In genomic region chr18:61929881-61930640, GRCh38 we compare ENCODE assay signal across 27 cellular contexts. TPM values are rescaled to one million over a fixed set of nuclear protein-coding genes. Genes with fewer than 3 reads are reported as not detected.
DNase-seq lines count a peak whose midpoint lies in the region; ATAC-seq, FAIRE-seq and TF ChIP-seq lines count a peak whose summit lies in the region.
"Had no signal": no experiment of that assay in that cellular context is flagged by ENCODE, and none has a peak within 500 bp of the region (broad histone marks: within the 10 kb centered on the region; RNA-seq: fewer than 3 reads in every experiment).

No MANE protein-coding gene starts in this region.

- H3K9me1 ChIP-seq in keratinocyte (ENCODE audit: control insufficient read depth, extremely low read depth, insufficient read depth, low read length): no peaks in the 10 kb centered on the region

- H3K4me1 ChIP-seq in keratinocyte (ENCODE audit: control insufficient read depth, extremely low read depth, insufficient read depth, low read length): peaks cover 15% of the 10 kb centered on the region

- no peaks in the 10 kb centered on the region for H3K79me2 ChIP-seq in keratinocyte (ENCODE audit: control insufficient read depth, insufficient read depth, low read length)

- no peak for TF ChIP-seq CTCF in keratinocyte (optimal IDR thresholded peaks at IDR 0.05 in 1 of 3, IDR thresholded peaks at IDR 0.05 in 1 of 3, conservative IDR thresholded peaks at IDR 0.05 in 1 of 3; ENCODE audit: extremely low read depth in 1 of 3, insufficient read depth in 2 of 3, low read length in 3 of 3)

- H2AFZ ChIP-seq in keratinocyte (ENCODE audit: control insufficient read depth, low read length): peak overlapping the region; percentile 4
- H2AFZ ChIP-seq: PC-9 had no signal

- peak overlapping the region; percentile 36 for H3K4me2 ChIP-seq in keratinocyte (ENCODE audit: control insufficient read depth, extremely low read depth, insufficient read depth, low read depth, low read length)
- H3K4me2 ChIP-seq: PC-9 had no signal

- dilution Hi-C loops in keratinocyte (cut with MboI; ENCODE audit: extremely low pct_ligation_motif_present, low sequenced_read_pairs): no loop called here

- H3K9ac ChIP-seq in keratinocyte (ENCODE audit: control insufficient read depth, extremely low read depth, insufficient read depth, low read length): no peak overlapping the region

- H3K9me3 ChIP-seq in keratinocyte (ENCODE audit: control insufficient read depth, low read depth, low read length): peaks cover 4% of the 10 kb centered on the region
- H3K9me3 ChIP-seq: neutrophil, thoracic aorta had no signal

- no peaks in the 10 kb centered on the region for H3K36me3 ChIP-seq in keratinocyte (ENCODE audit: control insufficient read depth in 2 of 2, extremely low read depth in 1 of 2, insufficient read depth in 2 of 2, low read length in 2 of 2)
- H3K36me3 ChIP-seq: neutrophil, thoracic aorta had no signal

- no peaks in the 10 kb centered on the region for H4K20me1 ChIP-seq in keratinocyte (ENCODE audit: control insufficient read depth, extremely low read depth, insufficient read depth, low read length)

- ATAC-seq in HG02885 (IDR thresholded peaks at IDR 0.05; ENCODE audit: poor library complexity, unreplicated experiment) (no peak), HG02678 (IDR thresholded peaks at IDR 0.05; ENCODE audit: unreplicated experiment) (no peak)
- ATAC-seq: T-cell had no signal

- no peaks in the 10 kb centered on the region for H3K27me3 ChIP-seq in keratinocyte (ENCODE audit: control insufficient read depth, extremely low read depth, insufficient read depth, low read length)
- H3K27me3 ChIP-seq: neutrophil had no signal

- peak; percentile 96 for FAIRE-seq in keratinocyte (lab: Jason Lieb, UNC)
- FAIRE-seq: G401.6, TTC549 had no signal

- DNase-seq in DMS53 treated with DMSO at 0.1 percent for 48 hours (lab: John Stamatoyannopoulos, UW; ENCODE audit: unreplicated experiment) (peak; percentile 6), NCI-H146 treated with DMSO at 0.1 percent for 48 hours (lab: John Stamatoyannopoulos, UW; ENCODE audit: unreplicated experiment) (peak; percentile 97), NCI-H748 (lab: John Stamatoyannopoulos, UW; ENCODE audit: unreplicated experiment) (peak; percentile 96), keratinocyte (ENCODE audit: low read depth, low spot score) (no peak), activated gamma-delta T cell (lab: John Stamatoyannopoulos, UW) (no peak), CD1c-positive myeloid dendritic cell (ENCODE audit: extremely low spot score) (no peak)
- DNase-seq: activated CD4-positive, alpha-beta T cell treated with anti-CD3 and anti-CD28 coated beads for 1 hour; activated naive CD4-positive, alpha-beta T cell; activated T-cell treated with anti-CD3 and anti-CD28 coated beads, Interleukin-2, amount 50 U/mL, for 1 hour; amygdala; H9; head of caudate nucleus; MM.1S; NCI-H2029 treated with DMSO at 0.1 percent for 48 hours; PC-9; SIG-M5; stimulated activated CD4-positive, alpha-beta T cell treated with anti-CD3 and anti-CD28 coated beads, Interleukin-2, amount 100 ng/mL, for 48 hours; stimulated activated naive CD4-positive, alpha-beta T cell treated with Interleukin-2 at 50 U/mL for 16 hours; T-cell had no signal

- peak overlapping the region in 1 of 3 experiments; percentile 9 for H3K4me3 ChIP-seq in keratinocyte (ENCODE audit: control insufficient read depth in 2 of 3, extremely low read depth in 1 of 3, insufficient read depth in 2 of 3, low read depth in 1 of 3, low read length in 3 of 3)
- H3K4me3 ChIP-seq: coronary artery, PC-9, thoracic aorta had no signal

- H3K27ac ChIP-seq in keratinocyte (ENCODE audit: control insufficient read depth, insufficient read depth, low read length): no peak overlapping the region
- H3K27ac ChIP-seq: C4-2B, coronary artery, neutrophil, PC-9, thoracic aorta had no signal

RNA-seq across cellular contexts. Expression of gene RNF152, which starts 37.3 kb away (rescaled TPM):
- 10.1 to 29.9 TPM (median 12.6 TPM) in 3 replicates for polyA plus RNA-seq in keratinocyte
- 6.9 TPM for polyA plus RNA-seq in keratinocyte (2011; ENCODE audit: low read depth)
- polyA plus RNA-seq in keratinocyte (2011; cell fraction: cytosol; rRNA removed): 11.0 and 11.8 TPM in 2 replicates
- polyA plus RNA-seq in keratinocyte (2011; cell fraction: nucleus; rRNA removed): 29.0 TPM in 2 replicates
- 9.4 and 11.9 TPM in 2 replicates for polyA plus RNA-seq in keratinocyte (2012; ENCODE audit: low replicate concordance)
- 52.0 to 245 TPM (median 102 TPM) in 3 replicates for polyA minus RNA-seq in keratinocyte
- polyA minus RNA-seq in keratinocyte (2011; cell fraction: cytosol; rRNA and poly(A)+ RNA removed): 75.4 TPM
- polyA minus RNA-seq in keratinocyte (2011; cell fraction: nucleus; rRNA and poly(A)+ RNA removed): 104 and 146 TPM in 2 replicates

Comparison
In these comparisons a context has a peak if more than half of its experiments do, and no peak if none do; other contexts are left out.
1. DNase-seq: peak in DMS53 treated with DMSO at 0.1 percent for 48 hours (single experiment), NCI-H146 treated with DMSO at 0.1 percent for 48 hours (single experiment) and NCI-H748 (single experiment); none in keratinocyte (single experiment), activated gamma-delta T cell (single experiment) and CD1c-positive myeloid dendritic cell (single experiment).